In the genomic region with DNA sequence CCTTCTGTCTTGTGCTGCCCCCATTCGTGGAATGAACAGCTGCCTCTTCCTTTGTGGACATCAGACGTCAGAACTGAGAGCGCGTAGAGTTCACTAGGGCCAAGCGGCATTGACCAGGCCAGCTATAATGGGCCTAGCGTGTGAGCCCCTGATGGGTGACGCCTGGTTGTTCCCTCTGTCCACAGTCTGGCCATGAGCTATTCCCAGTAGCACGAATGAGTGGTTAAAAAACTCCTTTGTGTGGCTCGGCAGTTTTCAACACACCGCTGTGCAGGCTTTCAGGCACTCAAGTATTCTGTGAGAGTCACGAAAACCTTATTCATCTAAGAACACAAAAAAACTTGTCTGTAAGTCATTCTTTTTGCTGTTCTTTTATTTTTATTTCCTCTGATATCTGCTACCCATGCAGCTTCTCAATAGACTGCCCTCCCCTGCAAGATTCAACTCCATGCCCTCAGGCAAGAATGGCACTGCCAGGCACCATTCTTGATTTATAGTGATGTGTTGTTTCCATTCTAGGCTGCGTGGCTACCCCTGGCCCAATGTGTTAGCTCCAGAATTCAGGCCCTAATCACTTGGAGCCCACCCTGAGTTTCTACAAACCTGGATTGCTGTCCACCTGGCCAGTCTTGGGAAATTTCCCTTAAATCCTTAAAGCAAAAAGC, we compare ENCODE assay signal across 2 cellular contexts.
A peak's percentile ranks its signal among the peaks of the same experiment; 100 is the strongest.
TF ChIP-seq lines count a peak whose summit lies in the region.

No MANE protein-coding gene starts in this region.

TF ChIP-seq in SK-N-SH, 30 proteins besides CTCF, POLR2A, EP300 and RAD21:
- TF ChIP-seq, protein P1, sequence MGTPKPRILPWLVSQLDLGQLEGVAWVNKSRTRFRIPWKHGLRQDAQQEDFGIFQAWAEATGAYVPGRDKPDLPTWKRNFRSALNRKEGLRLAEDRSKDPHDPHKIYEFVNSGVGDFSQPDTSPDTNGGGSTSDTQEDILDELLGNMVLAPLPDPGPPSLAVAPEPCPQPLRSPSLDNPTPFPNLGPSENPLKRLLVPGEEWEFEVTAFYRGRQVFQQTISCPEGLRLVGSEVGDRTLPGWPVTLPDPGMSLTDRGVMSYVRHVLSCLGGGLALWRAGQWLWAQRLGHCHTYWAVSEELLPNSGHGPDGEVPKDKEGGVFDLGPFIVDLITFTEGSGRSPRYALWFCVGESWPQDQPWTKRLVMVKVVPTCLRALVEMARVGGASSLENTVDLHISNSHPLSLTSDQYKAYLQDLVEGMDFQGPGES (IDR thresholded peaks at IDR 0.05; ENCODE audit: low read depth, low read length), result no peak
- TF ChIP-seq FOXJ3 (CRISPR knock-in tag; IDR thresholded peaks at IDR 0.05), result peak; percentile 27; the same call in 1 of the 2 replicates
- no peak for TF ChIP-seq FOSL2 (IDR thresholded peaks at IDR 0.05; ENCODE audit: borderline replicate concordance, low read depth)

TF ChIP-seq in SK-N-SH treated with all-trans-retinoic acid at 6 μM for 48 hours, 23 proteins besides CTCF, POLR2A, EP300 and RAD21 (continued from another document):
- TF ChIP-seq ZFP30 (CRISPR knock-in tag; IDR thresholded peaks at IDR 0.05), result no peak
- TF ChIP-seq ISL1 (CRISPR knock-in tag; IDR thresholded peaks at IDR 0.05), result no peak
- TF ChIP-seq ZNF70 (CRISPR knock-in tag; IDR thresholded peaks at IDR 0.05), result no peak
- TF ChIP-seq OSR1 (CRISPR knock-in tag; IDR thresholded peaks at IDR 0.05), result no peak
- no peak for TF ChIP-seq TOX (CRISPR knock-in tag; IDR thresholded peaks at IDR 0.05; ENCODE audit: borderline replicate concordance)
- TF ChIP-seq BACH2 (CRISPR knock-in tag; IDR thresholded peaks at IDR 0.05; ENCODE audit: borderline replicate concordance), result no peak
- no peak for TF ChIP-seq ESRRG (CRISPR knock-in tag; IDR thresholded peaks at IDR 0.05)
- TF ChIP-seq CSDC2 (CRISPR knock-in tag; IDR thresholded peaks at IDR 0.05), result no peak
TF ChIP-seq in SK-N-SH treated with all-trans-retinoic acid at 6 μM for 48 hours: peak in this region for 0.
